ENCODE assay signal across 8 cellular contexts in the genomic region with DNA sequence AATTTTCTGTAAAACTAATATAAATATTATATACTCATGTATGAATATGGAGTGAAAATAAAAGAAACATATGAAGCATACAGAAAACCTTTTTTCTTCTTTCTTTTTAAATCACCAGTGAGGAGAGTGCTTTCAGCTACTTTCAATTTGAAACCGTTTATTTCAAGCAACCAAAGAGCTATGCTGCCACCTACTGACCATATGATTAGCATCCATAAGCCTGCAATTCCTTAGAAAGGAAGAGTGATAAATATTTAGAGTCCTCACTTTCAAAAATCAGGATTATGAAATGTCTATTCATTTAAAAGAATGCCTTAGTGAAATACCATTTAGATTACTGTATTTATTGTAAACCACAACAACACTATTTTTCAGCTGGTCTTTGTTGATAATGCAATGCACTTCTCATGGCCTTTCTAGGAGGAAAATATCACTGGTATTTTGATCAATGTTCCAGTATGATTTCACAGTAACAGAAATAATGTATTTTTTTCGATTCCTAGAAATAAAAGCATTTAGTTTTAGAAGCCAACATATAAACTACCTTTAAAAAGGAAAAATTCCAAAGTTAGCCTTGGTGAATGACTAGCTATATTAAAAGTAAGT.
DNase-seq lines count a peak whose midpoint lies in the region.

No MANE protein-coding gene starts in this region.

- H3K9ac ChIP-seq in mesenchymal stem cell (ENCODE audit: low read length): peak overlapping the region; percentile 67

- no peak overlapping the region for H3K4ac ChIP-seq in mesenchymal stem cell (ENCODE audit: low read depth in 1 of 2, low read length in 2 of 2)

- no peaks in the 10 kb centered on the region for H3K79me1 ChIP-seq in mesenchymal stem cell (replicated peaks; ENCODE audit: low read length, poor library complexity, severe bottlenecking)

- no peak overlapping the region for H4K91ac ChIP-seq in mesenchymal stem cell (ENCODE audit: low read length)

- no peak overlapping the region for H2BK5ac ChIP-seq in mesenchymal stem cell (ENCODE audit: low read depth, low read length, poor library complexity, severe bottlenecking)

- no peak overlapping the region for H3K27ac ChIP-seq in mesenchymal stem cell (ENCODE audit: low read length, poor library complexity, severe bottlenecking)

- H2BK12ac ChIP-seq in mesenchymal stem cell (ENCODE audit: low read length in 2 of 2): no peak overlapping the region

- no peak overlapping the region for H2AFZ ChIP-seq in mesenchymal stem cell (ENCODE audit: low read depth, low read length)

- H2BK120ac ChIP-seq in mesenchymal stem cell (ENCODE audit: low read depth, low read length): no peak overlapping the region

- no peak overlapping the region for H2AK5ac ChIP-seq in mesenchymal stem cell (ENCODE audit: low read length, severe bottlenecking)

- H4K8ac ChIP-seq in mesenchymal stem cell (ENCODE audit: low read length): no peak overlapping the region

- no peak overlapping the region for H2BK15ac ChIP-seq in mesenchymal stem cell (ENCODE audit: low read depth, poor library complexity, severe bottlenecking)

- H3K4me2 ChIP-seq in mesenchymal stem cell (ENCODE audit: low read length, poor library complexity, severe bottlenecking): no peak overlapping the region

- no peak overlapping the region for H3K14ac ChIP-seq in mesenchymal stem cell (ENCODE audit: low read length in 2 of 2)

- no peak overlapping the region for H3K18ac ChIP-seq in mesenchymal stem cell (ENCODE audit: low read depth in 1 of 2, low read length in 2 of 2)

- no peak overlapping the region for H3K4me3 ChIP-seq in mesenchymal stem cell (ENCODE audit: insufficient read depth in 1 of 2, low read depth in 1 of 2, low read length in 2 of 2)

- no CpG with 5 or more reads among the region's 2 CpGs for WGBS in mesenchymal stem cell

- no peak overlapping the region for H3K23ac ChIP-seq in mesenchymal stem cell (ENCODE audit: low read length in 2 of 2)

- peak in 2 of 3 donors; percentile 6 to 9 for DNase-seq in stimulated activated CD4-positive, alpha-beta T cell treated with anti-CD3 and anti-CD28 coated beads, TNF-alpha, amount 100 ng/mL, for 48 hours (ENCODE audit: low read depth in 3 of 3)
- DNase-seq in stimulated activated CD4-positive, alpha-beta T cell treated with anti-CD3 and anti-CD28 coated beads, Interleukin-4, amount 100 ng/mL, for 1 hour: no peak
- peak; percentile 70 for DNase-seq in H4 (ENCODE audit: low spot score)
- DNase-seq in KG1 (lab: John Stamatoyannopoulos, UW): peak; percentile 73
- DNase-seq in OCI-M1 (lab: John Stamatoyannopoulos, UW): peak; percentile 93
- peak; percentile 92 for DNase-seq in dedifferentiated amniotic fluid mesenchymal stem cell (ENCODE audit: extremely low spot score)
- DNase-seq in mesenchymal stem cell: peak; percentile 80
- no peak for DNase-seq in effector CD8-positive, alpha-beta T cell (lab: John Stamatoyannopoulos, UW)

- no peaks in the 10 kb centered on the region for H3K9me3 ChIP-seq in mesenchymal stem cell (ENCODE audit: control insufficient read depth, low read length)

- no peaks in the 10 kb centered on the region for H3K27me3 ChIP-seq in mesenchymal stem cell (ENCODE audit: control insufficient read depth in 1 of 2, insufficient read depth in 1 of 2, low read length in 2 of 2)

- no peaks in the 10 kb centered on the region for H3K36me3 ChIP-seq in mesenchymal stem cell (ENCODE audit: control insufficient read depth in 1 of 2, insufficient read depth in 2 of 2, low read depth in 1 of 2, low read length in 2 of 2)

- H3K4me1 ChIP-seq in mesenchymal stem cell (ENCODE audit: control insufficient read depth, insufficient read depth, low read depth, low read length): no peaks in the 10 kb centered on the region

Comparison
In these comparisons a context has a peak if more than half of its experiments do, and no peak if none do; other contexts are left out.
1. DNase-seq: peak in stimulated activated CD4-positive, alpha-beta T cell treated with anti-CD3 and anti-CD28 coated beads, TNF-alpha, amount 100 ng/mL, for 48 hours (2 of 3), H4 (single experiment), KG1 (single experiment), OCI-M1 (single experiment), dedifferentiated amniotic fluid mesenchymal stem cell (single experiment) and mesenchymal stem cell (single experiment); none in stimulated activated CD4-positive, alpha-beta T cell treated with anti-CD3 and anti-CD28 coated beads, Interleukin-4, amount 100 ng/mL, for 1 hour (single experiment) and effector CD8-positive, alpha-beta T cell (single experiment).